ENCODE assay signal across 8 cellular contexts in genomic region chr14:81170829-81171195, GRCh38. TPM values are rescaled to one million over a fixed set of nuclear protein-coding genes. Genes with fewer than 3 reads are reported as not detected.
DNase-seq lines count a peak whose midpoint lies in the region; ATAC-seq, FAIRE-seq and TF ChIP-seq lines count a peak whose summit lies in the region.
"Had no signal": no experiment of that assay in that cellular context is flagged by ENCODE, and none has a peak within 500 bp of the region (broad histone marks: within the 10 kb centered on the region; RNA-seq: fewer than 3 reads in every experiment).

No MANE protein-coding gene starts in this region.

- dilution Hi-C loops in keratinocyte (cut with MboI; ENCODE audit: extremely low pct_ligation_motif_present, low sequenced_read_pairs), result no loop called here

- POLR2A ChIA-PET in activated CD4-positive, alpha-beta memory T cell treated with anti-CD3 and anti-CD28 coated beads for 36 hours (lab: Charles Lee), result interaction anchor here (1.0 kb wide), 1 partner anchor 17 kb away, joined by 3 read pairs; no protein-coding TSS in a partner anchor

- peak overlapping the region in 1 of 3 experiments; percentile 86 for H3K4me3 ChIP-seq in keratinocyte (ENCODE audit: control insufficient read depth in 2 of 3, extremely low read depth in 1 of 3, insufficient read depth in 2 of 3, low read depth in 1 of 3, low read length in 3 of 3)
- peak overlapping the region; percentile 81 to 95 for H3K4me3 ChIP-seq in stomach smooth muscle (ENCODE audit: low read length in 2 of 2)

- H3K27ac ChIP-seq in keratinocyte (ENCODE audit: control insufficient read depth, insufficient read depth, low read length) (peak overlapping the region; percentile 87), stomach smooth muscle (ENCODE audit: low read length) (peak overlapping the region; percentile 93)

- peak overlapping the region; percentile 93 for H3K27ac Mint-ChIP-seq in activated CD4-positive, alpha-beta memory T cell treated with anti-CD3 and anti-CD28 coated beads for 36 hours

- H3K9me3 ChIP-seq in keratinocyte (ENCODE audit: control insufficient read depth, low read depth, low read length) (no peaks in the 10 kb centered on the region), stomach smooth muscle (ENCODE audit: control insufficient read depth in 2 of 2, low read length in 2 of 2) (no peaks in the 10 kb centered on the region)
- H3K9me3 ChIP-seq: SJSA1 had no signal

- CTCF ChIA-PET in activated CD4-positive, alpha-beta memory T cell treated with anti-CD3 and anti-CD28 coated beads for 36 hours (lab: Charles Lee), result interaction anchor here (0.7 to 4.0 kb wide), 22 partner anchors 9 to 218 kb away, joined by 3 to 33 read pairs (median 5); partner anchors contain the start of genes GTF2A1 and TSHR

- no peak for TF ChIP-seq CTCF in keratinocyte (optimal IDR thresholded peaks at IDR 0.05 in 1 of 3, IDR thresholded peaks at IDR 0.05 in 1 of 3, conservative IDR thresholded peaks at IDR 0.05 in 1 of 3; ENCODE audit: extremely low read depth in 1 of 3, insufficient read depth in 2 of 3, low read length in 3 of 3)

- no peak overlapping the region for H2AFZ ChIP-seq in keratinocyte (ENCODE audit: control insufficient read depth, low read length)

- peaks cover 9% of the 10 kb centered on the region for H3K4me1 ChIP-seq in keratinocyte (ENCODE audit: control insufficient read depth, extremely low read depth, insufficient read depth, low read length)
- H3K4me1 ChIP-seq in stomach smooth muscle (ENCODE audit: control insufficient read depth, insufficient read depth, low read length), result peaks cover 7% of the 10 kb centered on the region

- no peaks in the 10 kb centered on the region for H3K27me3 ChIP-seq in keratinocyte (ENCODE audit: control insufficient read depth, extremely low read depth, insufficient read depth, low read length)
- no peaks in the 10 kb centered on the region for H3K27me3 ChIP-seq in stomach smooth muscle (ENCODE audit: control insufficient read depth in 1 of 2, insufficient read depth in 2 of 2, low read length in 2 of 2)
- H3K27me3 ChIP-seq: SJSA1 had no signal

- peak overlapping the region; percentile 89 for H3K4me2 ChIP-seq in keratinocyte (ENCODE audit: control insufficient read depth, extremely low read depth, insufficient read depth, low read depth, low read length)

- H3K9me1 ChIP-seq in keratinocyte (ENCODE audit: control insufficient read depth, extremely low read depth, insufficient read depth, low read length), result no peaks in the 10 kb centered on the region

- H3K4me1 Mint-ChIP-seq in activated CD4-positive, alpha-beta memory T cell treated with anti-CD3 and anti-CD28 coated beads for 36 hours (ENCODE audit: low read depth), result peaks cover 17% of the 10 kb centered on the region

- peak overlapping the region; percentile 84 for H3K9ac ChIP-seq in keratinocyte (ENCODE audit: control insufficient read depth, extremely low read depth, insufficient read depth, low read length)
- H3K9ac ChIP-seq in stomach smooth muscle (ENCODE audit: low read length in 2 of 2), result peak overlapping the region; percentile 77 to 90

- no peaks in the 10 kb centered on the region for H3K36me3 ChIP-seq in keratinocyte (ENCODE audit: control insufficient read depth in 2 of 2, extremely low read depth in 1 of 2, insufficient read depth in 2 of 2, low read length in 2 of 2)
- no peaks in the 10 kb centered on the region for H3K36me3 ChIP-seq in stomach smooth muscle (ENCODE audit: control insufficient read depth in 2 of 2, insufficient read depth in 2 of 2, low read length in 2 of 2)
- H3K36me3 ChIP-seq: SJSA1 had no signal

- H3K27me3 Mint-ChIP-seq in activated CD4-positive, alpha-beta memory T cell treated with anti-CD3 and anti-CD28 coated beads for 36 hours, result no peaks in the 10 kb centered on the region

- ATAC-seq in HG03280 (IDR thresholded peaks at IDR 0.05; ENCODE audit: unreplicated experiment) (peak; percentile 1), HG02852 (IDR thresholded peaks at IDR 0.05; ENCODE audit: unreplicated experiment) (no peak)

- H3K9me3 Mint-ChIP-seq in activated CD4-positive, alpha-beta memory T cell treated with anti-CD3 and anti-CD28 coated beads for 36 hours, result no peaks in the 10 kb centered on the region

- no peaks in the 10 kb centered on the region for H4K20me1 ChIP-seq in keratinocyte (ENCODE audit: control insufficient read depth, extremely low read depth, insufficient read depth, low read length)

- no peaks in the 10 kb centered on the region for H3K36me3 Mint-ChIP-seq in activated CD4-positive, alpha-beta memory T cell treated with anti-CD3 and anti-CD28 coated beads for 36 hours

- FAIRE-seq in keratinocyte (lab: Jason Lieb, UNC), result no peak

- H3K4me3 Mint-ChIP-seq in activated CD4-positive, alpha-beta memory T cell treated with anti-CD3 and anti-CD28 coated beads for 36 hours, result peak overlapping the region; percentile 85

- no peaks in the 10 kb centered on the region for H3K79me2 ChIP-seq in keratinocyte (ENCODE audit: control insufficient read depth, insufficient read depth, low read length)

- intact Hi-C loops in activated CD4-positive, alpha-beta memory T cell treated with anti-CD3 and anti-CD28 coated beads for 36 hours (cut with micrococcal nuclease), result loop anchor here (1.0 to 2.0 kb wide), 8 partner anchors 18 to 293 kb away; partner anchors contain the start of genes CEP128 and TSHR

- DNase-seq in activated CD4-positive, alpha-beta memory T cell treated with anti-CD3 and anti-CD28 coated beads for 36 hours, result no peak
- DNase-seq in keratinocyte (ENCODE audit: low read depth, low spot score) (no peak), NCI-H526 (lab: John Stamatoyannopoulos, UW) (no peak), NCI-H2227 treated with DMSO at 0.1 percent for 48 hours (lab: John Stamatoyannopoulos, UW) (no peak)

RNA-seq across cellular contexts. Expression of gene GTF2A1, which starts 49.9 kb away (rescaled TPM):
- total RNA-seq in activated CD4-positive, alpha-beta memory T cell treated with anti-CD3 and anti-CD28 coated beads for 36 hours, result 10 to 100 TPM; 38.9 to 40.1 TPM
- polyA plus RNA-seq in keratinocyte, result 17.5 to 19.3 TPM (median 18.0 TPM) in 3 replicates
- polyA plus RNA-seq in keratinocyte (2011; ENCODE audit: low read depth), result 42.0 TPM
- polyA plus RNA-seq in keratinocyte (2011; cell fraction: cytosol; rRNA removed), result 7.0 and 9.7 TPM in 2 replicates
- 13.2 and 13.6 TPM in 2 replicates for polyA plus RNA-seq in keratinocyte (2011; cell fraction: nucleus; rRNA removed)
- 12.3 and 15.8 TPM in 2 replicates for polyA plus RNA-seq in keratinocyte (2012; ENCODE audit: low replicate concordance)
- 24.0 to 47.0 TPM (median 31.2 TPM) in 3 replicates for polyA minus RNA-seq in keratinocyte
- polyA minus RNA-seq in keratinocyte (2011; cell fraction: cytosol; rRNA and poly(A)+ RNA removed), result 13.2 TPM
- polyA minus RNA-seq in keratinocyte (2011; cell fraction: nucleus; rRNA and poly(A)+ RNA removed), result 7.6 and 20.9 TPM in 2 replicates
